2 cellular contexts compared by ENCODE assay signal in the genomic region with DNA sequence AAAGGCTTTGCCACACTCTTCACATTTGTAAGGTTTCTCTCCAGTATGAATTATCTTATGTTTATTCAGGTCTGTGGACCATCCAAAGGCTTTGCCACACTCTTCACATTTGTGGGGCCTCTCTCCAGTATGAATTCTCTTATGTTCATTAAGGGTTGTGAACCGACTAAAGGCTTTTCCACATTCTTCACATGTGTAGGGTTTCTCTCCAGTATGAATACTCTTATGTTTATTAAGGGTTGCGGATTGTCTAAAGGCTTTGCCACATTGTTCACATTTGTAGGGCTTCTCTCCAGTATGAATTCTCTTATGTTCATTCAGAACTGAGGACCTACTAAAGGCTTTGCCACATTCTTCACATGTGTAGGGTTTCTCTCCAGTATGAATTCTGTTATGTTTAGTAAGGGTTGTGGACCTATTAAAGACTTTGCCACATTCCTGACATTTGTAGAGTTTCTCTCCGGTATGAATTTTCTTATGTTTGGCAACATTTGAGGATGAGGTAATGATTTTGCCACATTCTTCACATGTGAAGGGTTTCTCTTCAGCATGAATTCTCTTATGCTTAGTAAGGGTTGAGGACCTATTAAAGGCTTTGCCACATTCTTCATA.
TF ChIP-seq lines count a peak whose summit lies in the region.

No MANE protein-coding gene starts in this region.

TF ChIP-seq in H1, 55 proteins besides CTCF, POLR2A, EP300 and RAD21:
- TF ChIP-seq KDM4A (IDR thresholded peaks at IDR 0.05; ENCODE audit: low read depth, low read length, severe bottlenecking), result no peak
- TF ChIP-seq ZNF274 (IDR thresholded peaks at IDR 0.05; ENCODE audit: borderline replicate concordance, extremely low read depth, low read length), result peak; percentile 91

TF ChIP-seq in liver, 16 proteins besides CTCF, POLR2A, EP300 and RAD21:
- TF ChIP-seq FOXA2 (IDR thresholded peaks at IDR 0.05) (no peak), JUND (IDR thresholded peaks at IDR 0.05) (no peak), RXRA (IDR thresholded peaks at IDR 0.05) (no peak), GABPA (IDR thresholded peaks at IDR 0.05 in 1 of 2, conservative IDR thresholded peaks at IDR 0.05 in 1 of 2) (no peak), SP1 (IDR thresholded peaks at IDR 0.05) (no peak), EGR1 (IDR thresholded peaks at IDR 0.05; ENCODE audit: low read depth in 2 of 2) (no peak), HNF4G (IDR thresholded peaks at IDR 0.05) (no peak), HNF4A (conservative IDR thresholded peaks at IDR 0.05) (no peak), YY1 (IDR thresholded peaks at IDR 0.05) (no peak), TAF1 (conservative IDR thresholded peaks at IDR 0.05) (no peak), NR2F2 (IDR thresholded peaks at IDR 0.05) (no peak), FOXA1 (IDR thresholded peaks at IDR 0.05) (no peak)
- TF ChIP-seq, protein P1, sequence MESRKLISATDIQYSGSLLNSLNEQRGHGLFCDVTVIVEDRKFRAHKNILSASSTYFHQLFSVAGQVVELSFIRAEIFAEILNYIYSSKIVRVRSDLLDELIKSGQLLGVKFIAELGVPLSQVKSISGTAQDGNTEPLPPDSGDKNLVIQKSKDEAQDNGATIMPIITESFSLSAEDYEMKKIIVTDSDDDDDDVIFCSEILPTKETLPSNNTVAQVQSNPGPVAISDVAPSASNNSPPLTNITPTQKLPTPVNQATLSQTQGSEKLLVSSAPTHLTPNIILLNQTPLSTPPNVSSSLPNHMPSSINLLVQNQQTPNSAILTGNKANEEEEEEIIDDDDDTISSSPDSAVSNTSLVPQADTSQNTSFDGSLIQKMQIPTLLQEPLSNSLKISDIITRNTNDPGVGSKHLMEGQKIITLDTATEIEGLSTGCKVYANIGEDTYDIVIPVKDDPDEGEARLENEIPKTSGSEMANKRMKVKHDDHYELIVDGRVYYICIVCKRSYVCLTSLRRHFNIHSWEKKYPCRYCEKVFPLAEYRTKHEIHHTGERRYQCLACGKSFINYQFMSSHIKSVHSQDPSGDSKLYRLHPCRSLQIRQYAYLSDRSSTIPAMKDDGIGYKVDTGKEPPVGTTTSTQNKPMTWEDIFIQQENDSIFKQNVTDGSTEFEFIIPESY (IDR thresholded peaks at IDR 0.05), result no peak
- TF ChIP-seq, protein P2, sequence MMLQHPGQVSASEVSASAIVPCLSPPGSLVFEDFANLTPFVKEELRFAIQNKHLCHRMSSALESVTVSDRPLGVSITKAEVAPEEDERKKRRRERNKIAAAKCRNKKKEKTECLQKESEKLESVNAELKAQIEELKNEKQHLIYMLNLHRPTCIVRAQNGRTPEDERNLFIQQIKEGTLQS (IDR thresholded peaks at IDR 0.05), result no peak
- TF ChIP-seq, protein P3, sequence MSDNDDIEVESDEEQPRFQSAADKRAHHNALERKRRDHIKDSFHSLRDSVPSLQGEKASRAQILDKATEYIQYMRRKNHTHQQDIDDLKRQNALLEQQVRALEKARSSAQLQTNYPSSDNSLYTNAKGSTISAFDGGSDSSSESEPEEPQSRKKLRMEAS (IDR thresholded peaks at IDR 0.05), result no peak
- TF ChIP-seq, protein P4, sequence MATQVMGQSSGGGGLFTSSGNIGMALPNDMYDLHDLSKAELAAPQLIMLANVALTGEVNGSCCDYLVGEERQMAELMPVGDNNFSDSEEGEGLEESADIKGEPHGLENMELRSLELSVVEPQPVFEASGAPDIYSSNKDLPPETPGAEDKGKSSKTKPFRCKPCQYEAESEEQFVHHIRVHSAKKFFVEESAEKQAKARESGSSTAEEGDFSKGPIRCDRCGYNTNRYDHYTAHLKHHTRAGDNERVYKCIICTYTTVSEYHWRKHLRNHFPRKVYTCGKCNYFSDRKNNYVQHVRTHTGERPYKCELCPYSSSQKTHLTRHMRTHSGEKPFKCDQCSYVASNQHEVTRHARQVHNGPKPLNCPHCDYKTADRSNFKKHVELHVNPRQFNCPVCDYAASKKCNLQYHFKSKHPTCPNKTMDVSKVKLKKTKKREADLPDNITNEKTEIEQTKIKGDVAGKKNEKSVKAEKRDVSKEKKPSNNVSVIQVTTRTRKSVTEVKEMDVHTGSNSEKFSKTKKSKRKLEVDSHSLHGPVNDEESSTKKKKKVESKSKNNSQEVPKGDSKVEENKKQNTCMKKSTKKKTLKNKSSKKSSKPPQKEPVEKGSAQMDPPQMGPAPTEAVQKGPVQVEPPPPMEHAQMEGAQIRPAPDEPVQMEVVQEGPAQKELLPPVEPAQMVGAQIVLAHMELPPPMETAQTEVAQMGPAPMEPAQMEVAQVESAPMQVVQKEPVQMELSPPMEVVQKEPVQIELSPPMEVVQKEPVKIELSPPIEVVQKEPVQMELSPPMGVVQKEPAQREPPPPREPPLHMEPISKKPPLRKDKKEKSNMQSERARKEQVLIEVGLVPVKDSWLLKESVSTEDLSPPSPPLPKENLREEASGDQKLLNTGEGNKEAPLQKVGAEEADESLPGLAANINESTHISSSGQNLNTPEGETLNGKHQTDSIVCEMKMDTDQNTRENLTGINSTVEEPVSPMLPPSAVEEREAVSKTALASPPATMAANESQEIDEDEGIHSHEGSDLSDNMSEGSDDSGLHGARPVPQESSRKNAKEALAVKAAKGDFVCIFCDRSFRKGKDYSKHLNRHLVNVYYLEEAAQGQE (IDR thresholded peaks at IDR 0.05), result no peak
